In genomic region chr15:36809380-36809779, GRCh38 we compare ENCODE assay signal across 23 cellular contexts.
"Had no signal": no experiment of that assay in that cellular context is flagged by ENCODE, and none has a peak within 500 bp of the region (broad histone marks: within the 10 kb centered on the region; RNA-seq: fewer than 3 reads in every experiment).

No MANE protein-coding gene starts in this region.

- H3K27ac ChIP-seq: ascending aorta, colonic mucosa, dorsolateral prefrontal cortex, epithelial cell of prostate, suprapubic skin, tibial nerve, vagina had no signal

- H3K27me3 ChIP-seq: adrenal gland, ascending aorta, colonic mucosa, dorsolateral prefrontal cortex, heart right ventricle, suprapubic skin, tibial nerve, vagina had no signal

- DNase-seq: activated CD4-positive, alpha-beta T cell treated with anti-CD3 and anti-CD28 coated beads for 1 hour; activated naive CD4-positive, alpha-beta T cell; activated T-cell treated with anti-CD3 and anti-CD28 coated beads, Interleukin-2, amount 50 U/mL, for 1 hour; adrenal gland; colonic mucosa; dorsolateral prefrontal cortex; heart right ventricle; naive B cell; occipital lobe; retina; stimulated activated CD4-positive, alpha-beta T cell treated with anti-CD3 and anti-CD28 coated beads, Interleukin-12 subunit alpha, Interleukin-12 subunit beta, amount 100 ng/mL, for 4 hours; T-helper 1 cell had no signal

- FAIRE-seq: TTC549 had no signal

- H3K4me1 Mint-ChIP-seq: activated T-helper 17 cell treated with anti-CD3 and anti-CD28 coated beads, Interleukin-2, amount 50 U/mL, for 72 hours; memory B cell; naive B cell; neural crest cell had no signal

- H3K9me3 Mint-ChIP-seq: activated T-helper 17 cell treated with anti-CD3 and anti-CD28 coated beads, Interleukin-2, amount 50 U/mL, for 72 hours; memory B cell; naive B cell; neural crest cell; stimulated activated naive CD8-positive, alpha-beta T cell treated with anti-CD3 and anti-CD28 coated beads, Interleukin-15, Interleukin-2, amounts not matched to agents 100 ng/mL and 50 ng/mL, for 24 hours had no signal

- H3K9me3 ChIP-seq: adrenal gland, ascending aorta, colonic mucosa, heart right ventricle, suprapubic skin, tibial nerve, vagina had no signal

- H3K27ac Mint-ChIP-seq: activated naive CD8-positive, alpha-beta T cell; activated T-helper 17 cell treated with anti-CD3 and anti-CD28 coated beads, Interleukin-2, amount 50 U/mL, for 72 hours; memory B cell; naive B cell; stimulated activated naive CD8-positive, alpha-beta T cell treated with anti-CD3 and anti-CD28 coated beads, Interleukin-15, Interleukin-2, amounts not matched to agents 100 ng/mL and 50 ng/mL, for 24 hours had no signal

- H3K4me3 Mint-ChIP-seq: activated naive CD8-positive, alpha-beta T cell; activated T-helper 17 cell treated with anti-CD3 and anti-CD28 coated beads, Interleukin-2, amount 50 U/mL, for 72 hours; memory B cell; naive B cell; neural crest cell; stimulated activated naive CD8-positive, alpha-beta T cell treated with anti-CD3 and anti-CD28 coated beads, Interleukin-15, Interleukin-2, amounts not matched to agents 100 ng/mL and 50 ng/mL, for 24 hours had no signal

- H3K36me3 ChIP-seq: ascending aorta, colonic mucosa, tibial nerve, vagina had no signal

- ATAC-seq: activated T-helper 17 cell treated with anti-CD3 and anti-CD28 coated beads, Interleukin-2, amount 50 U/mL, for 72 hours had no signal

- H3K4me1 ChIP-seq: colonic mucosa had no signal

- H3K27me3 Mint-ChIP-seq: activated naive CD8-positive, alpha-beta T cell; activated T-helper 17 cell treated with anti-CD3 and anti-CD28 coated beads, Interleukin-2, amount 50 U/mL, for 72 hours; memory B cell; naive B cell; stimulated activated naive CD8-positive, alpha-beta T cell treated with anti-CD3 and anti-CD28 coated beads, Interleukin-15, Interleukin-2, amounts not matched to agents 100 ng/mL and 50 ng/mL, for 24 hours had no signal

- H3K4me3 ChIP-seq: adrenal gland, ascending aorta, colonic mucosa, dorsolateral prefrontal cortex, heart right ventricle, suprapubic skin, tibial nerve, vagina had no signal
